8 cellular contexts compared by ENCODE assay signal in genomic region chr11:77073328-77074001, GRCh38. TPM values are rescaled to one million over a fixed set of nuclear protein-coding genes. Genes with fewer than 3 reads are reported as not detected.
DNase-seq lines count a peak whose midpoint lies in the region; ATAC-seq and TF ChIP-seq lines count a peak whose summit lies in the region.

No MANE protein-coding gene starts in this region.

- H3K4me3 ChIP-seq in BJ (ENCODE audit: low read depth, low read length) (no peak overlapping the region), left lung (no peak overlapping the region)

- H3K4me1 ChIP-seq in left lung: peaks cover 26 to 35% of the 10 kb centered on the region in 2 donors

- intact Hi-C loops in left lung (cut with DNase I): no loop called here

- DNase-seq in BJ (ENCODE audit: low read depth) (peak; percentile 80), NCI-H226 (peak; percentile 74), left lung (peak; percentile 78), stromal cell of bone marrow (ENCODE audit: low read depth) (peak; percentile 93), cerebellar cortex (ENCODE audit: low spot score) (no peak)
- DNase-seq in central memory CD8-positive, alpha-beta T cell (ENCODE audit: low spot score in 2 of 2): no peak

- POLR2A ChIA-PET in BJ (lab: Charles Lee): interaction anchor here (0.7 kb wide), 1 partner anchor 528 kb away, joined by 3 read pairs; no protein-coding TSS in a partner anchor

- H3K9me3 ChIP-seq in left lung: no peaks in the 10 kb centered on the region

- no peaks in the 10 kb centered on the region for H3K36me3 ChIP-seq in BJ (ENCODE audit: control insufficient read depth, insufficient read depth, low read length)
- no peaks in the 10 kb centered on the region for H3K36me3 ChIP-seq in left lung

- CTCF ChIA-PET in BJ (lab: Yijun Ruan, JAX): interaction anchor here (0.6 to 4.4 kb wide), 13 partner anchors 9 to 545 kb away, joined by 3 to 41 read pairs (median 4); no protein-coding TSS in a partner anchor

- ATAC-seq in central memory CD8-positive, alpha-beta T cell (replicated peaks; ENCODE audit: extremely low read depth, poor library complexity, severe bottlenecking): no peak
- peak; percentile 83 for ATAC-seq in left lung
- ATAC-seq in HG03520 (IDR thresholded peaks at IDR 0.05; ENCODE audit: unreplicated experiment): no peak
- ATAC-seq in GM18907 (IDR thresholded peaks at IDR 0.05; ENCODE audit: unreplicated experiment): no peak

- H3K36me3 Mint-ChIP-seq in central memory CD8-positive, alpha-beta T cell (ENCODE audit: insufficient read depth): no peaks in the 10 kb centered on the region

- H3K4me1 Mint-ChIP-seq in central memory CD8-positive, alpha-beta T cell: peaks cover 22% of the 10 kb centered on the region

- no peaks in the 10 kb centered on the region for H3K27me3 Mint-ChIP-seq in central memory CD8-positive, alpha-beta T cell

- TF ChIP-seq CTCF in BJ (IDR thresholded peaks at IDR 0.05; ENCODE audit: insufficient read depth, low read depth, low read length): peak; percentile 86
- TF ChIP-seq CTCF in left lung (IDR thresholded peaks at IDR 0.05): peak in 1 of 2 donors; percentile 13

- no peaks in the 10 kb centered on the region for H3K27me3 ChIP-seq in BJ (ENCODE audit: control insufficient read depth, insufficient read depth, low read length)
- no peaks in the 10 kb centered on the region for H3K27me3 ChIP-seq in left lung

- no peak overlapping the region for H3K27ac Mint-ChIP-seq in central memory CD8-positive, alpha-beta T cell (ENCODE audit: low read depth)

- peak overlapping the region; percentile 46 for H3K4me3 Mint-ChIP-seq in central memory CD8-positive, alpha-beta T cell

- peak overlapping the region; percentile 55 to 81 for H3K27ac ChIP-seq in left lung

- H3K9me3 Mint-ChIP-seq in central memory CD8-positive, alpha-beta T cell: no peaks in the 10 kb centered on the region

RNA-seq across cellular contexts. Expression of gene CAPN5, which starts 6.7 kb away (rescaled TPM):
- 11.3 and 18.4 TPM in 2 replicates for polyA plus RNA-seq in BJ (2011; rRNA removed)
- polyA minus RNA-seq in BJ (2011; rRNA and poly(A)+ RNA removed): 10.2 and 13.7 TPM in 2 replicates
- 10 to 100 TPM; 11.7 to 13.2 TPM for total RNA-seq in left lung

RNA-seq across cellular contexts. Expression of gene OMP, which starts 29.2 kb away (rescaled TPM):
- polyA plus RNA-seq in BJ (2011; rRNA removed): 0.21 TPM in 1 of 2 replicates, not detected in the other
- 0.76 TPM in 1 of 2 replicates, not detected in the other for polyA minus RNA-seq in BJ (2011; rRNA and poly(A)+ RNA removed)
- total RNA-seq in left lung: not detected

RNA-seq across cellular contexts. Expression of gene B3GNT6, which starts 39.3 kb away (rescaled TPM):
- polyA plus RNA-seq in BJ (2011; rRNA removed): not detected in 2 replicates
- polyA minus RNA-seq in BJ (2011; rRNA and poly(A)+ RNA removed): not detected in 2 replicates
- total RNA-seq in left lung: under 1 TPM in 1 of 2 donors, not detected in 1; 0.60 TPM

RNA-seq across cellular contexts. Expression of gene MYO7A, which starts 54.6 kb away (rescaled TPM):
- 0.01 and 0.04 TPM in 2 replicates for polyA plus RNA-seq in BJ (2011; rRNA removed)
- polyA minus RNA-seq in BJ (2011; rRNA and poly(A)+ RNA removed): 0.05 TPM in 1 of 2 replicates, not detected in the other
- total RNA-seq in left lung: 10 to 100 TPM in 1 of 2 donors, 1 to 10 TPM in 1; 4.8 to 13.5 TPM

Comparison
In these comparisons a context has a peak if more than half of its experiments do, and no peak if none do; other contexts are left out.
1. DNase-seq: peak in BJ (single experiment), NCI-H226 (single experiment), left lung (2 of 2) and stromal cell of bone marrow (single experiment); none in central memory CD8-positive, alpha-beta T cell (0 of 2) and cerebellar cortex (single experiment).